In genomic region chr2:145064476-145064875, GRCh38 we compare ENCODE assay signal across 31 cellular contexts.
"Had no signal": no experiment of that assay in that cellular context is flagged by ENCODE, and none has a peak within 500 bp of the region (broad histone marks: within the 10 kb centered on the region; RNA-seq: fewer than 3 reads in every experiment).

No MANE protein-coding gene starts in this region.

- H3K9ac ChIP-seq: parathyroid adenoma had no signal

- FAIRE-seq: frontal cortex, islet of Langerhans, small intestine had no signal

- H3K9me3 ChIP-seq: body of pancreas, neutrophil, psoas muscle, sigmoid colon, suprapubic skin had no signal

- H3K27me3 ChIP-seq: body of pancreas, neutrophil, sigmoid colon, suprapubic skin, tibial nerve had no signal

- ATAC-seq: activated CD4-positive, alpha-beta T cell treated with anti-CD3 and anti-CD28 coated beads for 36 hours; activated CD8-positive, alpha-beta T cell treated with anti-CD3 and anti-CD28 coated beads, Interleukin-2, amount 10 ng/mL, durations not matched to agents 7 days and 5 days; activated naive CD4-positive, alpha-beta T cell treated with anti-CD3 and anti-CD28 coated beads, Interleukin-2, amount 50 U/mL, for 72 hours; activated T-cell treated with anti-CD3 and anti-CD28 coated beads, Interleukin-2, amount 50 U/mL, for 72 hours; body of pancreas; esophagus mucosa; psoas muscle; stimulated activated memory B cell treated with anti-CD40 and anti-IgM and Interleukin-4, amounts not matched to agents 10 μg/mL and 1 μg/mL and 100 μg/mL, for 72 hours; stimulated activated naive CD8-positive, alpha-beta T cell treated with anti-CD3 and anti-CD28 coated beads, Interleukin-15, amount 100 ng/mL, for 72 hours had no signal

- DNase-seq: activated B cell treated with CpG ODN at 0.5 μM for 24 hours; activated CD4-positive, alpha-beta T cell treated with anti-CD3 and anti-CD28 coated beads for 36 hours; activated CD8-positive, alpha-beta T cell treated with anti-CD3 and anti-CD28 coated beads, Interleukin-2, amount 10 ng/mL, durations not matched to agents 7 days and 5 days; activated naive CD4-positive, alpha-beta T cell; activated T-cell treated with anti-CD3 and anti-CD28 coated beads for 4 hours; activated T-cell treated with anti-CD3 and anti-CD28 coated beads, Interleukin-2, amount 50 U/mL, for 72 hours; aorta; body of pancreas; cerebellar nuclear complex; cortex of kidney; endodermal cell; left ventricle myocardium superior; naive B cell; nephron progenitor cell; psoas muscle; sigmoid colon; small intestine; stimulated activated CD4-positive, alpha-beta T cell treated with anti-CD3 and anti-CD28 coated beads, Interleukin-1b, Interleukin-23, amount 100 ng/mL, for 48 hours; stimulated activated CD4-positive, alpha-beta T cell treated with anti-CD3 and anti-CD28 coated beads, Interleukin-4, amount 100 ng/mL, for 4 hours; stimulated activated CD8-positive, alpha-beta memory T cell treated with anti-CD3 and anti-CD28 coated beads, Interleukin-4, amount 100 ng/mL, for 48 hours; stimulated activated naive CD8-positive, alpha-beta T cell treated with anti-CD3 and anti-CD28 coated beads, Interleukin-15, amount 100 ng/mL, for 72 hours; T-helper 1 cell had no signal

- H3K27ac ChIP-seq: body of pancreas, neutrophil, parathyroid adenoma, psoas muscle, suprapubic skin had no signal

- H3K4me3 ChIP-seq: body of pancreas, psoas muscle, sigmoid colon, suprapubic skin, tibial nerve had no signal

- H3K36me3 ChIP-seq: neutrophil, sigmoid colon, suprapubic skin, tibial nerve had no signal

- H3K4me1 ChIP-seq: body of pancreas, parathyroid adenoma, psoas muscle had no signal
